28 cellular contexts compared by ENCODE assay signal in genomic region chr7:153523320-153524015, GRCh38.
A peak's percentile ranks its signal among the peaks of the same experiment; 100 is the strongest.
DNase-seq lines count a peak whose midpoint lies in the region; ATAC-seq, FAIRE-seq and TF ChIP-seq lines count a peak whose summit lies in the region.
"Had no signal": no experiment of that assay in that cellular context is flagged by ENCODE, and none has a peak within 500 bp of the region (broad histone marks: within the 10 kb centered on the region; RNA-seq: fewer than 3 reads in every experiment).

No MANE protein-coding gene starts in this region.

- no peaks in the 10 kb centered on the region for H4K20me1 ChIP-seq in osteoblast (ENCODE audit: insufficient read depth, low read length)

- H2AFZ ChIP-seq in osteoblast (ENCODE audit: low read length): no peak overlapping the region

- 75 to 85% methylated on average over 12 to 16 of the region's 16 CpGs for WGBS in transverse colon (ENCODE audit: low coverage in 1 of 2), 2 donors

- H3K27ac ChIP-seq in left ventricle myocardium inferior (replicated peaks) (peak overlapping the region; percentile 76), osteoblast (ENCODE audit: low read depth, low read length) (no peak overlapping the region), transverse colon (peak overlapping the region; percentile 63 to 81 (median 72))
- H3K27ac ChIP-seq: brain microvascular endothelial cell, ovary, thyroid gland had no signal

- in situ Hi-C loops in transverse colon (cut with MboI; ENCODE audit: low pct_ligation_motif_present in 1 of 4, low pct_unique_long_range_greater_than_20kb in 1 of 4, low sequenced_read_pairs in 3 of 4): no loop called here

- H3K4me1 ChIP-seq in left ventricle myocardium inferior (peaks cover 17% of the 10 kb centered on the region), osteoblast (ENCODE audit: insufficient read depth, low read length) (no peaks in the 10 kb centered on the region), transverse colon (peaks cover 0 to 8% (median 0%) of the 10 kb centered on the region in 4 donors)
- H3K4me1 ChIP-seq: thyroid gland had no signal

- TF ChIP-seq CTCF in left ventricle myocardium inferior (IDR thresholded peaks at IDR 0.05; ENCODE audit: borderline replicate concordance) (no peak), osteoblast (IDR thresholded peaks at IDR 0.05; ENCODE audit: extremely low read depth, low read depth, low read length) (no peak), transverse colon (IDR thresholded peaks at IDR 0.05) (no peak)

- DNase-seq in Right ventricle myocardium inferior (ENCODE audit: missing footprints) (peak; percentile 70), cardiac septum (ENCODE audit: low spot score) (no peak), left ventricle myocardium inferior (no peak), osteoblast (ENCODE audit: insufficient read length, low spot score, missing footprints) (peak; percentile 30), transverse colon (no peak), mucosa of gallbladder (ENCODE audit: low spot score) (no peak), RKO (ENCODE audit: low spot score) (no peak), urothelium cell line (ENCODE audit: low spot score) (no peak)
- DNase-seq: 8988T; activated CD4-positive, alpha-beta T cell treated with anti-CD3 and anti-CD28 coated beads for 36 hours; activated CD8-positive, alpha-beta memory T cell treated with anti-CD3 and anti-CD28 coated beads for 24 hours; activated gamma-delta T cell treated with Interleukin-2 at 50 U/mL for 16 hours; activated T-cell treated with anti-CD3 and anti-CD28 coated beads, Interleukin-2, amount 50 U/mL, for 1 hour; AML-193; brain microvascular endothelial cell; CD8-positive, alpha-beta memory T cell; cortex of kidney; DMS153; HCEC 1CT; Karpas-422; MV-4-11; naive thymus-derived CD8-positive, alpha-beta T cell; NCI-H2171; NCI-H524; NK-92 treated with Interleukin-12 subunit alpha and Interleukin-12 subunit beta, amount 100 ng/mL, for 24 hours had no signal

- intact Hi-C loops in Right ventricle myocardium inferior (cut with DNase I): loop anchor here (2.0 kb wide), 2 partner anchors 53 to 133 kb away; no protein-coding TSS in a partner anchor
- intact Hi-C loops in cardiac septum (cut with DNase I): no loop called here
- intact Hi-C loops in left ventricle myocardium inferior (cut with micrococcal nuclease): no loop called here
- intact Hi-C loops in transverse colon (cut with DNase I; ENCODE audit: low total_unique reads): no loop called here

- no peaks in the 10 kb centered on the region for H3K27me3 ChIP-seq in left ventricle myocardium inferior (ENCODE audit: low read depth)
- no peaks in the 10 kb centered on the region for H3K27me3 ChIP-seq in osteoblast (ENCODE audit: insufficient read depth, low read length)
- no peaks in the 10 kb centered on the region for H3K27me3 ChIP-seq in transverse colon
- H3K27me3 ChIP-seq: brain microvascular endothelial cell, ovary, thyroid gland had no signal

- TF ChIP-seq POLR2A in transverse colon (IDR thresholded peaks at IDR 0.05): no peak

- H3K36me3 ChIP-seq in left ventricle myocardium inferior: no peaks in the 10 kb centered on the region
- no peaks in the 10 kb centered on the region for H3K36me3 ChIP-seq in osteoblast (ENCODE audit: insufficient read depth, low read length)
- no peaks in the 10 kb centered on the region for H3K36me3 ChIP-seq in transverse colon
- H3K36me3 ChIP-seq: brain microvascular endothelial cell, ovary, thyroid gland had no signal

- H3K4me3 ChIP-seq in left ventricle myocardium inferior: no peak overlapping the region
- H3K4me3 ChIP-seq in osteoblast (ENCODE audit: insufficient read depth, low read length): no peak overlapping the region
- H3K4me3 ChIP-seq in transverse colon: no peak overlapping the region
- H3K4me3 ChIP-seq: ovary, thyroid gland had no signal

- H3K9me3 ChIP-seq in left ventricle myocardium inferior (replicated peaks): peaks cover 7% of the 10 kb centered on the region
- no peaks in the 10 kb centered on the region for H3K9me3 ChIP-seq in osteoblast (ENCODE audit: low read depth, low read length)
- H3K9me3 ChIP-seq in transverse colon: no peaks in the 10 kb centered on the region
- H3K9me3 ChIP-seq: ovary, thyroid gland had no signal

- FAIRE-seq in urothelium cell line (lab: Jason Lieb, UNC): no peak

- no peak for TF ChIP-seq EP300 in transverse colon (IDR thresholded peaks at IDR 0.05; ENCODE audit: low read depth)

- no peaks in the 10 kb centered on the region for H3K79me2 ChIP-seq in osteoblast (ENCODE audit: insufficient read depth, low read length)

- no peak overlapping the region for H3K4me2 ChIP-seq in osteoblast (ENCODE audit: insufficient read depth, low read length)

- ATAC-seq in Right ventricle myocardium inferior: no peak
- ATAC-seq: activated CD4-positive, alpha-beta T cell treated with anti-CD3 and anti-CD28 coated beads for 36 hours; naive thymus-derived CD8-positive, alpha-beta T cell; Panc1 had no signal

Comparison
In these comparisons a context has a peak if more than half of its experiments do, and no peak if none do; other contexts are left out.
1. DNase-seq: peak in Right ventricle myocardium inferior (single experiment) and osteoblast (single experiment); none in cardiac septum (single experiment), left ventricle myocardium inferior (single experiment), transverse colon (single experiment), mucosa of gallbladder (single experiment), RKO (single experiment) and urothelium cell line (single experiment).